ENCODE assay signal across 31 cellular contexts in genomic region chr1:119376594-119376993, GRCh38. TPM values are rescaled to one million over a fixed set of nuclear protein-coding genes. Genes with fewer than 3 reads are reported as not detected.
"Had no signal": no experiment of that assay in that cellular context is flagged by ENCODE, and none has a peak within 500 bp of the region (broad histone marks: within the 10 kb centered on the region; RNA-seq: fewer than 3 reads in every experiment).

No MANE protein-coding gene starts in this region.

- H3K4me1 ChIP-seq: thyroid gland, tibial artery, tibial nerve, upper lobe of left lung, upper lobe of right lung, uterus, vagina had no signal

- H3K27me3 ChIP-seq: stomach, suprapubic skin, testis, thyroid gland, tibial artery, tibial nerve, transverse colon, upper lobe of left lung, upper lobe of right lung, uterus, vagina had no signal

- H3K27ac ChIP-seq: stomach, suprapubic skin, testis, thoracic aorta, thyroid gland, tibial artery, tibial nerve, transverse colon, upper lobe of left lung, upper lobe of right lung, uterus, vagina had no signal

- H3K9me3 ChIP-seq: stomach, suprapubic skin, testis, thoracic aorta, thyroid gland, tibial artery, tibial nerve, transverse colon, upper lobe of left lung, upper lobe of right lung, uterus, vagina had no signal

- H3K4me3 ChIP-seq: stomach, suprapubic skin, testis, thoracic aorta, thyroid gland, tibial artery, tibial nerve, transverse colon, upper lobe of left lung, upper lobe of right lung, uterus, vagina had no signal

- DNase-seq: stimulated activated CD4-positive, alpha-beta T cell treated with anti-CD3 and anti-CD28 coated beads, Interleukin-2, amount 100 ng/mL, for 48 hours; stimulated activated CD4-positive, alpha-beta T cell treated with anti-CD3 and anti-CD28 coated beads, Interleukin-4, amount 100 ng/mL, for 1 hour; stimulated activated CD4-positive, alpha-beta T cell treated with anti-CD3 and anti-CD28 coated beads, Interleukin-4, amount 100 ng/mL, for 24 hours; stimulated activated CD4-positive, alpha-beta T cell treated with anti-CD3 and anti-CD28 coated beads, Interleukin-4, amount 100 ng/mL, for 4 hours; stimulated activated CD8-positive, alpha-beta memory T cell treated with anti-CD3 and anti-CD28 coated beads, Interleukin-4, amount 100 ng/mL, for 48 hours; stimulated activated naive B cell treated with anti-CD40 and anti-IgM and Interleukin-4, amounts not matched to agents 10 μg/mL and 1 μg/mL and 100 μg/mL, for 72 hours; stimulated activated naive CD4-positive, alpha-beta T cell; stimulated activated naive CD4-positive, alpha-beta T cell treated with Interleukin-2 at 50 U/mL for 16 hours; stimulated activated naive CD8-positive, alpha-beta T cell treated with anti-CD3 and anti-CD28 coated beads, Interleukin-15, amount 100 ng/mL, for 72 hours; stimulated activated naive CD8-positive, alpha-beta T cell treated with anti-CD3 and anti-CD28 coated beads, Interleukin-15, Interleukin-2, amounts not matched to agents 100 U/mL and 50 U/mL, for 24 hours; stomach; substantia nigra; testis; thyroid gland; tibial artery; transverse colon; trophoblast cell; upper lobe of left lung; upper lobe of right lung; uterus had no signal

- ATAC-seq: stimulated activated effector memory CD8-positive, alpha-beta T cell treated with anti-CD3 and anti-CD28 coated beads, Interleukin-12 subunit alpha, Interleukin-12 subunit beta, amount 100 ng/mL, for 72 hours; stimulated activated memory B cell treated with anti-CD40 and anti-IgM and Interleukin-4, amounts not matched to agents 10 μg/mL and 1 μg/mL and 100 μg/mL, for 72 hours; stimulated activated naive B cell treated with anti-CD40 and anti-IgM and Interleukin-4, amounts not matched to agents 10 μg/mL and 1 μg/mL and 100 μg/mL, for 72 hours; stimulated activated naive CD8-positive, alpha-beta T cell treated with anti-CD3 and anti-CD28 coated beads, Interleukin-15, amount 100 ng/mL, for 72 hours; stimulated activated naive CD8-positive, alpha-beta T cell treated with anti-CD3 and anti-CD28 coated beads, Interleukin-15, Interleukin-2, amounts not matched to agents 100 U/mL and 50 U/mL, for 24 hours; upper lobe of right lung had no signal

- FAIRE-seq: urothelium cell line had no signal

- H3K36me3 ChIP-seq: stomach, suprapubic skin, thoracic aorta, thyroid gland, tibial artery, tibial nerve, transverse colon, upper lobe of left lung, upper lobe of right lung, uterus, vagina had no signal

RNA-seq across cellular contexts. Expression of gene HAO2, which starts 8.0 kb away (rescaled TPM):
- total RNA-seq: temporal lobe, testis, thoracic aorta, thyroid gland, tibial nerve, transverse colon, upper lobe of right lung, vagina had no signal
- polyA plus RNA-seq: stomach had no signal

RNA-seq across cellular contexts. Expression of gene HSD3B2, which starts 38.4 kb away (rescaled TPM):
- total RNA-seq: subcutaneous adipose tissue, temporal lobe, thoracic aorta, upper lobe of right lung, ureter, urinary bladder had no signal
- polyA plus RNA-seq: urinary bladder had no signal
